In genomic region chr3:143327388-143327787, GRCh38 we compare ENCODE assay signal across 14 cellular contexts.
DNase-seq lines count a peak whose midpoint lies in the region; ATAC-seq and TF ChIP-seq lines count a peak whose summit lies in the region.
"Had no signal": no experiment of that assay in that cellular context is flagged by ENCODE, and none has a peak within 500 bp of the region (broad histone marks: within the 10 kb centered on the region; RNA-seq: fewer than 3 reads in every experiment).

No MANE protein-coding gene starts in this region.

- H3K4me3 ChIP-seq in left ventricle myocardium inferior (no peak overlapping the region), epithelial cell of esophagus (ENCODE audit: low read length) (no peak overlapping the region)

- no peaks in the 10 kb centered on the region for H3K27me3 ChIP-seq in left ventricle myocardium inferior (ENCODE audit: low read depth)

- H3K27ac ChIP-seq in left ventricle myocardium inferior (replicated peaks) = no peak overlapping the region

- no peaks in the 10 kb centered on the region for H3K36me3 ChIP-seq in left ventricle myocardium inferior

- ATAC-seq in Right ventricle myocardium inferior (no peak), GM21367 (IDR thresholded peaks at IDR 0.05; ENCODE audit: unreplicated experiment) (no peak)

- peaks cover 29% of the 10 kb centered on the region for H3K4me1 ChIP-seq in left ventricle myocardium inferior

- no peaks in the 10 kb centered on the region for H3K9me3 ChIP-seq in left ventricle myocardium inferior (replicated peaks)

- TF ChIP-seq CTCF in left ventricle myocardium inferior (IDR thresholded peaks at IDR 0.05; ENCODE audit: borderline replicate concordance) (peak; percentile 17), epithelial cell of esophagus (IDR thresholded peaks at IDR 0.05; ENCODE audit: insufficient read depth, low read depth, low read length, missing control alignments) (no peak)

- intact Hi-C loops in left ventricle myocardium inferior (cut with micrococcal nuclease) = no loop called here
- intact Hi-C loops in Right ventricle myocardium inferior (cut with DNase I) = no loop called here

- DNase-seq in left ventricle myocardium inferior = no peak
- no peak for DNase-seq in Right ventricle myocardium inferior (ENCODE audit: missing footprints)
- DNase-seq in NCI-H69 (lab: John Stamatoyannopoulos, UW) = peak; percentile 78
- DNase-seq in epithelial cell of esophagus (ENCODE audit: low read depth) = peak; percentile 4
- DNase-seq in NCI-H1436 treated with DMSO at 0.1 percent for 48 hours (lab: John Stamatoyannopoulos, UW) = no peak
- no peak for DNase-seq in HT-29 (ENCODE audit: low spot score)
- no peak for DNase-seq in NCI-H187 (lab: John Stamatoyannopoulos, UW)
- DNase-seq: activated CD4-positive, alpha-beta T cell treated with anti-CD3 and anti-CD28 coated beads for 1 hour; amniotic stem cell; NCI-H1092; NCI-H524; stimulated activated CD4-positive, alpha-beta T cell treated with anti-CD3 and anti-CD28 coated beads, Interleukin-12 subunit alpha, Interleukin-12 subunit beta, amount 100 ng/mL, for 4 hours; trophoblast cell had no signal

Comparison
In these comparisons a context has a peak if more than half of its experiments do, and no peak if none do; other contexts are left out.
1. DNase-seq: peak in NCI-H69 (single experiment) and epithelial cell of esophagus (single experiment); none in left ventricle myocardium inferior (single experiment), Right ventricle myocardium inferior (single experiment), NCI-H1436 treated with DMSO at 0.1 percent for 48 hours (single experiment), HT-29 (single experiment) and NCI-H187 (0 of 2).